ENCODE assay signal across 9 cellular contexts in the genomic region with DNA sequence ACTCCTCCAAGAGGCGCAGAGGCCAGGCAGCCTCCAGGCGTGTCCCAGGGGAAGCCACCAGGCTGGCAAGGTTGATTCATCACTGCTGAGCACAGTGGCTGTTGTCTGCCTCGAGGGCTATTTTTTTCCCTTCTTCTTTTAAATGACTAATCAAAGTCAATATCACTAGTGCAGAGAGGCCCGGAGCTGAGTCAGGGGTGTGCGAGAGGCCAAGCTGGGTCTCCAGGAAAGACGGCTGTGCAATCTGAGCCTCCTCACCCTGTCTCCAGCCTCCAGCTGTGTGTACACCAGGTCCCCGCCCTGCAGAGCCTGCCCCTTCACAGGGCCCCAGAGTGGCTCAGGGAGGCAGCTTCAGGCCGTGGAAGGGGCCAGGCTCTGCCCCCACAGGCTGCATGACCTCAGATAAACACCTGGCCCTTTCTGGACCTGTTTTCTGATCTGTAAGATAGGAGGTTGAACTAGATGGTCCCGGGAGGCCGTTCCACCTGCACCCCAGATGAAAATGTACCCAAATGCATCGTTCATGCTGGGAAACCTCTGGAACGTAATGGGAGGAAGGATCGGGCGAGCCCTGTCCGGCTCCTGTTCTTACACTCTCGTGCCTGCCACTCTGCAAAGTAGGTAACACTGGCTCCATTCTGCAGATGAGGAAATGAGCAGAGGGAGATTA. TPM values are rescaled to one million over a fixed set of nuclear protein-coding genes. Genes with fewer than 3 reads are reported as not detected.
DNase-seq lines count a peak whose midpoint lies in the region; ATAC-seq and TF ChIP-seq lines count a peak whose summit lies in the region.
"Had no signal": no experiment of that assay in that cellular context is flagged by ENCODE, and none has a peak within 500 bp of the region (broad histone marks: within the 10 kb centered on the region; RNA-seq: fewer than 3 reads in every experiment).

No MANE protein-coding gene starts in this region.

- TF ChIP-seq POLR2A in body of pancreas (IDR thresholded peaks at IDR 0.05), result no peak

- H3K27me3 ChIP-seq in PC-3 (ENCODE audit: low read length) (no peaks in the 10 kb centered on the region), body of pancreas (no peaks in the 10 kb centered on the region)

- CTCF ChIA-PET in PC-3 (lab: Charles Lee), result no interaction called here

- POLR2A ChIA-PET in PC-3 (lab: Charles Lee; ENCODE audit: unreplicated experiment), result interaction anchor here (0.6 to 4.9 kb wide), 4 partner anchors 10 to 597 kb away, joined by 3 to 90 read pairs (median 4); no protein-coding TSS in a partner anchor

- H3K9me2 ChIP-seq in PC-3 (replicated peaks; ENCODE audit: low read length), result no peaks in the 10 kb centered on the region

- H3K36me3 ChIP-seq in PC-3 (ENCODE audit: low read depth, low read length), result peaks cover 39% of the 10 kb centered on the region
- no peaks in the 10 kb centered on the region for H3K36me3 ChIP-seq in body of pancreas (replicated peaks in 1 of 2; ENCODE audit: insufficient read depth in 1 of 2, low read depth in 2 of 2)
- H3K36me3 ChIP-seq: HAP-1 had no signal

- H4K20me1 ChIP-seq in PC-3 (ENCODE audit: low read length), result peaks cover 43% of the 10 kb centered on the region

- H3K4me3 ChIP-seq in AG10803 (ENCODE audit: low read length) (no peak overlapping the region), PC-3 (ENCODE audit: low read length) (peak overlapping the region; percentile 95), body of pancreas (no peak overlapping the region)
- H3K4me3 ChIP-seq: HAP-1 had no signal

- peaks cover 88% of the 10 kb centered on the region for H3K79me2 ChIP-seq in PC-3 (ENCODE audit: low read length)

- H3K27me3 Mint-ChIP-seq in osteocyte (ENCODE audit: unreplicated experiment), result no peaks in the 10 kb centered on the region

- no peaks in the 10 kb centered on the region for H3K9me3 Mint-ChIP-seq in osteocyte (ENCODE audit: unreplicated experiment)

- no peaks in the 10 kb centered on the region for H3K9me3 ChIP-seq in PC-3 (ENCODE audit: low read length)
- no peaks in the 10 kb centered on the region for H3K9me3 ChIP-seq in body of pancreas
- H3K9me3 ChIP-seq: HAP-1 had no signal

- peaks cover 53% of the 10 kb centered on the region for H3K4me1 ChIP-seq in PC-3 (ENCODE audit: insufficient read depth, low read length)
- H3K4me1 ChIP-seq in body of pancreas, result peaks cover 20% of the 10 kb centered on the region

- WGBS in body of pancreas, 2 donors, result 64 to 74% methylated on average over 12 to 16 of the region's 16 CpGs

- H2AFZ ChIP-seq in PC-3 (ENCODE audit: low read length), result no peak overlapping the region

- H3K27ac ChIP-seq in PC-3 (ENCODE audit: low read length) (peak overlapping the region; percentile 100), body of pancreas (no peak overlapping the region)

- H3F3A ChIP-seq in PC-3 (ENCODE audit: low read length, unreplicated experiment), result peaks cover 11% of the 10 kb centered on the region

- DNase-seq in AG10803 (ENCODE audit: low read depth) (peak; percentile 89), PC-3 (peak; percentile 98), body of pancreas (peak in 3 of 4 donors; percentile 44 to 58 (median 45)), osteocyte (ENCODE audit: extremely low spot score, unreplicated experiment) (peak; percentile 92)

- peaks cover 53% of the 10 kb centered on the region for H3K4me1 Mint-ChIP-seq in osteocyte (ENCODE audit: unreplicated experiment)

- H3K4me3 Mint-ChIP-seq in osteocyte (ENCODE audit: unreplicated experiment), result peak overlapping the region; percentile 40

- H3K9ac ChIP-seq in PC-3 (ENCODE audit: low read length), result peak overlapping the region; percentile 100

- H3K4me2 ChIP-seq in PC-3 (ENCODE audit: low read length), result peak overlapping the region; percentile 99

- ATAC-seq in HG03108 (IDR thresholded peaks at IDR 0.05; ENCODE audit: unreplicated experiment), result peak; percentile 23
- peak; percentile 74 for ATAC-seq in PC-3
- ATAC-seq in body of pancreas, result no peak
- ATAC-seq in HG02973 (IDR thresholded peaks at IDR 0.05; ENCODE audit: unreplicated experiment), result no peak
- no peak for ATAC-seq in GM18867 (IDR thresholded peaks at IDR 0.05; ENCODE audit: unreplicated experiment)
- ATAC-seq in GM19351 (IDR thresholded peaks at IDR 0.05; ENCODE audit: unreplicated experiment), result no peak

- no TSS peak for BruUV-seq in PC-3 (replicated peaks; lab: Mats Ljungman, UMichigan)

- intact Hi-C loops in PC-3 (cut with micrococcal nuclease) (loop anchor here (1.0 to 5.0 kb wide), 2 partner anchors 8 to 48 kb away; a partner anchor contains a TSS), body of pancreas (cut with DNase I) (loop anchor here (5.0 kb wide), 1 partner anchor 103 kb away; no protein-coding TSS in a partner anchor)

- TF ChIP-seq CTCF in AG10803 (conservative IDR thresholded peaks at IDR 0.05; ENCODE audit: low read length) (no peak), PC-3 (conservative IDR thresholded peaks at IDR 0.05; ENCODE audit: low read depth, low read length) (no peak), body of pancreas (IDR thresholded peaks at IDR 0.05) (no peak), osteocyte (IDR thresholded peaks at IDR 0.05) (no peak)

- peaks cover 9% of the 10 kb centered on the region for H3K36me3 Mint-ChIP-seq in osteocyte (ENCODE audit: unreplicated experiment)

- H3K27ac Mint-ChIP-seq in osteocyte (ENCODE audit: unreplicated experiment), result peak overlapping the region; percentile 80

RNA-seq across cellular contexts. Expression of a gene that starts 3.7 kb away (rescaled TPM):
- total RNA-seq in PC-3 (2014; rRNA removed), result 145 and 163 TPM in 2 replicates
- 10 to 100 TPM in 1 of 2 donors, 1 to 10 TPM in 1; 9.9 to 12.5 TPM for total RNA-seq in body of pancreas
- total RNA-seq in osteocyte, result 21.7 and 24.0 TPM in 2 replicates

RNA-seq across cellular contexts. Expression of a gene that starts 22.8 kb away (rescaled TPM):
- total RNA-seq in PC-3 (2014; rRNA removed) (38.6 and 41.4 TPM in 2 replicates), body of pancreas (10 to 100 TPM; 21.5 to 22.7 TPM), osteocyte (14.0 and 17.4 TPM in 2 replicates)

RNA-seq across cellular contexts. Expression of a gene that starts 32.4 kb away (rescaled TPM):
- 124 and 138 TPM in 2 replicates for total RNA-seq in PC-3 (2014; rRNA removed)
- total RNA-seq in body of pancreas, result 10 to 100 TPM; 34.3 to 43.3 TPM
- 47.2 and 56.7 TPM in 2 replicates for total RNA-seq in osteocyte

RNA-seq across cellular contexts. Expression of a gene that starts 32.5 kb away (rescaled TPM):
- 2.9 and 4.8 TPM in 2 replicates for total RNA-seq in PC-3 (2014; rRNA removed)
- 1 to 10 TPM; 3.6 to 5.6 TPM for total RNA-seq in body of pancreas
- 13.8 and 14.5 TPM in 2 replicates for total RNA-seq in osteocyte

RNA-seq across cellular contexts. Expression of a gene that starts 48.2 kb away (rescaled TPM):
- total RNA-seq in PC-3 (2014; rRNA removed) (6.3 and 7.7 TPM in 2 replicates), body of pancreas (1 to 10 TPM; 1.3 to 6.0 TPM), osteocyte (5.0 and 6.2 TPM in 2 replicates)

Comparison
In these comparisons a context has a peak if more than half of its experiments do, and no peak if none do; other contexts are left out.
1. DNase-seq: peak in every context shown above with its lines; median percentile 98 in PC-3; 92 in osteocyte; 89 in AG10803; 45 in body of pancreas.
2. ATAC-seq: peak in HG03108 (single experiment) and PC-3 (single experiment); none in body of pancreas (single experiment), HG02973 (single experiment), GM18867 (single experiment) and GM19351 (single experiment).